ENCODE assay signal across 23 cellular contexts in genomic region chr22:48262596-48263430, GRCh38.
DNase-seq lines count a peak whose midpoint lies in the region; ATAC-seq and TF ChIP-seq lines count a peak whose summit lies in the region.
"Had no signal": no experiment of that assay in that cellular context is flagged by ENCODE, and none has a peak within 500 bp of the region (broad histone marks: within the 10 kb centered on the region; RNA-seq: fewer than 3 reads in every experiment).

No MANE protein-coding gene starts in this region.

- 87 to 100% methylated on average over 4 to 10 of the region's 10 CpGs for WGBS in endodermal cell (ENCODE audit: insufficient coverage in 1 of 2, insufficient read length in 1 of 2), 2 experiments
- no CpG with 5 or more reads among the region's 10 CpGs for WGBS in neuronal stem cell (ENCODE audit: extremely low coverage in 2 of 2, insufficient read length in 2 of 2, insufficient replicate concordance in 1 of 2), 2 donors
- 47% methylated on average over 7 of the region's 10 CpGs for WGBS in mammary epithelial cell (ENCODE audit: low coverage, missing lambda C conversion rate)

- H3K14ac ChIP-seq in neuronal stem cell (ENCODE audit: low read length) = peak overlapping the region; percentile 9

- no peak overlapping the region for H2BK12ac ChIP-seq in neuronal stem cell (ENCODE audit: low read length)

- H3K9me3 ChIP-seq in endodermal cell (ENCODE audit: control insufficient read depth, low read length) (no peaks in the 10 kb centered on the region), neuronal stem cell (replicated peaks in 1 of 2; ENCODE audit: control insufficient read depth in 2 of 2, insufficient read depth in 1 of 2, low read depth in 1 of 2, low read length in 2 of 2) (no peaks in the 10 kb centered on the region), mammary epithelial cell (replicated peaks; ENCODE audit: insufficient read depth, low read length) (peaks cover 72% of the 10 kb centered on the region)
- H3K9me3 ChIP-seq: A549; BLaER1 treated with 17β-estradiol and CSF1 and Interleukin-3, amounts not matched to agents 10 nM and 100 nM had no signal

- dilution Hi-C loops in mammary epithelial cell (cut with HindIII; ENCODE audit: low sequenced_read_pairs) = loop anchor here (5.0 kb wide), 1 partner anchor 84 kb away; no protein-coding TSS in a partner anchor

- intact Hi-C loops in cardiac septum (cut with DNase I) (no loop called here), Right ventricle myocardium superior (cut with DNase I) (no loop called here), mammary epithelial cell (cut with micrococcal nuclease) (no loop called here)

- no peak overlapping the region for H3K4me2 ChIP-seq in neuronal stem cell (ENCODE audit: insufficient read depth, low read length, poor library complexity, severe bottlenecking)
- H3K4me2 ChIP-seq in mammary epithelial cell (ENCODE audit: insufficient read depth, low read depth, low read length) = no peak overlapping the region
- H3K4me2 ChIP-seq: A549; BLaER1 treated with 17β-estradiol and CSF1 and Interleukin-3, amounts not matched to agents 10 nM and 100 nM had no signal

- H2BK15ac ChIP-seq in neuronal stem cell (ENCODE audit: low read length) = no peak overlapping the region

- H3K79me2 ChIP-seq in mammary epithelial cell (ENCODE audit: insufficient read depth, low read length) = no peaks in the 10 kb centered on the region

- H3K27ac Mint-ChIP-seq in endodermal cell = no peak overlapping the region
- H3K27ac Mint-ChIP-seq: CD14-positive monocyte; CD4-positive, alpha-beta T cell; CD8-positive, alpha-beta memory T cell had no signal

- H3K79me1 ChIP-seq in neuronal stem cell (ENCODE audit: low read depth, low read length) = no peaks in the 10 kb centered on the region

- H3K36me3 ChIP-seq in endodermal cell (ENCODE audit: control insufficient read depth, insufficient read depth, low read length) (no peaks in the 10 kb centered on the region), neuronal stem cell (replicated peaks in 1 of 2; ENCODE audit: control insufficient read depth in 2 of 2, insufficient read depth in 2 of 2, low read length in 2 of 2) (no peaks in the 10 kb centered on the region), mammary epithelial cell (ENCODE audit: insufficient read depth, low read length) (no peaks in the 10 kb centered on the region)
- H3K36me3 ChIP-seq: BE2C; BLaER1 treated with 17β-estradiol and CSF1 and Interleukin-3, amounts not matched to agents 10 nM and 100 nM had no signal

- BruUV-seq in mammary epithelial cell (replicated peaks; lab: Mats Ljungman, UMichigan) = no TSS peak

- no peak overlapping the region for H4K8ac ChIP-seq in neuronal stem cell (ENCODE audit: low read depth, low read length)

- no peak overlapping the region for H2BK5ac ChIP-seq in neuronal stem cell (ENCODE audit: low read length)

- H3K36me3 Mint-ChIP-seq in endodermal cell (ENCODE audit: low read depth) = no peaks in the 10 kb centered on the region
- H3K36me3 Mint-ChIP-seq: CD14-positive monocyte; CD8-positive, alpha-beta memory T cell had no signal

- peak overlapping the region; percentile 54 for H2AK5ac ChIP-seq in neuronal stem cell (ENCODE audit: low read depth, low read length)

- H3K9ac ChIP-seq in endodermal cell (ENCODE audit: extremely low read depth, low read length, poor library complexity, severe bottlenecking) (no peak overlapping the region), neuronal stem cell (ENCODE audit: low read depth, low read length, poor library complexity) (no peak overlapping the region), mammary epithelial cell (ENCODE audit: insufficient read depth, low read length) (no peak overlapping the region)
- H3K9ac ChIP-seq: BLaER1 treated with 17β-estradiol and CSF1 and Interleukin-3, amounts not matched to agents 10 nM and 100 nM; GM23248 had no signal

- H3K18ac ChIP-seq in neuronal stem cell (ENCODE audit: low read length) = no peak overlapping the region

- H2BK120ac ChIP-seq in neuronal stem cell (ENCODE audit: low read depth, low read length) = no peak overlapping the region

- H4K91ac ChIP-seq in neuronal stem cell (ENCODE audit: low read depth, low read length, poor library complexity) = no peak overlapping the region

- TF ChIP-seq CTCF in endodermal cell (conservative IDR thresholded peaks at IDR 0.05) (no peak), mammary epithelial cell (conservative IDR thresholded peaks at IDR 0.05 in 1 of 2, IDR thresholded peaks at IDR 0.05 in 1 of 2; ENCODE audit: extremely low read depth in 1 of 2, insufficient read depth in 1 of 2, low read depth in 1 of 2, low read length in 2 of 2) (no peak)

- no peak for ATAC-seq in Right ventricle myocardium superior (ENCODE audit: poor library complexity)
- ATAC-seq: A549, GM12878 had no signal

- no peak overlapping the region for H3K23ac ChIP-seq in neuronal stem cell (ENCODE audit: low read depth, low read length, poor library complexity)

- H3K9me3 Mint-ChIP-seq in endodermal cell = no peaks in the 10 kb centered on the region
- H3K9me3 Mint-ChIP-seq: CD4-positive, alpha-beta T cell had no signal

- no peaks in the 10 kb centered on the region for H3K4me1 Mint-ChIP-seq in endodermal cell

- H3K27me3 ChIP-seq in endodermal cell (ENCODE audit: control insufficient read depth, insufficient read depth, low read length, poor library complexity, severe bottlenecking) = no peaks in the 10 kb centered on the region
- H3K27me3 ChIP-seq in neuronal stem cell (ENCODE audit: control insufficient read depth in 3 of 3, insufficient read depth in 3 of 3, low read depth in 1 of 3, low read length in 3 of 3) = peaks cover 0 to 9% (median 0%) of the 10 kb centered on the region in 3 experiments
- H3K27me3 ChIP-seq in mammary epithelial cell (ENCODE audit: insufficient read depth, low read length) = no peaks in the 10 kb centered on the region
- H3K27me3 ChIP-seq: BE2C; BLaER1 treated with 17β-estradiol and CSF1 and Interleukin-3, amounts not matched to agents 10 nM and 100 nM had no signal

- DNase-seq in cardiac septum (ENCODE audit: low spot score) (peak; percentile 63), Right ventricle myocardium superior (no peak), endodermal cell (peak; percentile 29), neuronal stem cell (ENCODE audit: low spot score) (no peak), NCI-H2171 treated with DMSO at 0.1 percent for 48 hours (lab: John Stamatoyannopoulos, UW) (no peak), mammary epithelial cell (no peak), T1000 (lab: John Stamatoyannopoulos, UW) (no peak)
- DNase-seq: 8988T; ACHN; AML-193; BE2C; CD4-positive, alpha-beta T cell; CD8-positive, alpha-beta memory T cell; DMS 273 treated with DMSO at 0.1 percent for 48 hours; DMS79; EL; GDM1; GM23248; HCEC 1CT had no signal

- no peaks in the 10 kb centered on the region for H4K20me1 ChIP-seq in mammary epithelial cell (ENCODE audit: insufficient read depth, low read length)

- H3K4me1 ChIP-seq in endodermal cell (ENCODE audit: control insufficient read depth, insufficient read depth, low read length) (no peaks in the 10 kb centered on the region), neuronal stem cell (ENCODE audit: control insufficient read depth in 2 of 2, insufficient read depth in 1 of 2, low read depth in 1 of 2, low read length in 2 of 2) (peaks cover 0 to 2% of the 10 kb centered on the region in 2 donors), mammary epithelial cell (ENCODE audit: insufficient read depth, low read length) (no peaks in the 10 kb centered on the region)
- H3K4me1 ChIP-seq: A549, BE2C had no signal

- CTCF ChIA-PET in mammary epithelial cell (lab: Charles Lee; ENCODE audit: low non-redundant PET) = no interaction called here

- H3K27ac ChIP-seq in endodermal cell (ENCODE audit: low read depth, low read length) (no peak overlapping the region), neuronal stem cell (replicated peaks; ENCODE audit: low read length) (no peak overlapping the region), mammary epithelial cell (ENCODE audit: insufficient read depth, low read depth, low read length) (no peak overlapping the region)
- H3K27ac ChIP-seq: A549; BLaER1 treated with 17β-estradiol and CSF1 and Interleukin-3, amounts not matched to agents 10 nM and 100 nM; GM23248 had no signal

- H2AFZ ChIP-seq in neuronal stem cell (ENCODE audit: low read length) = no peak overlapping the region
- H2AFZ ChIP-seq in mammary epithelial cell (ENCODE audit: low read depth, low read length) = no peak overlapping the region
- H2AFZ ChIP-seq: GM23248 had no signal

- H3K27me3 Mint-ChIP-seq in endodermal cell (ENCODE audit: insufficient read depth) = peaks cover 10% of the 10 kb centered on the region

- no peak overlapping the region for H3K4me3 ChIP-seq in endodermal cell (ENCODE audit: low read length)
- H3K4me3 ChIP-seq in neuronal stem cell (ENCODE audit: low read length in 2 of 2) = no peak overlapping the region
- no peak overlapping the region for H3K4me3 ChIP-seq in mammary epithelial cell (replicated peaks in 1 of 3; ENCODE audit: insufficient read depth in 1 of 3, low read depth in 2 of 3, low read length in 3 of 3)
- H3K4me3 ChIP-seq: A549; BLaER1 treated with 17β-estradiol and CSF1 and Interleukin-3, amounts not matched to agents 10 nM and 100 nM; GM12878; GM23248 had no signal

- no peak overlapping the region for H3K4ac ChIP-seq in neuronal stem cell (ENCODE audit: low read length)

- H3K4me3 Mint-ChIP-seq in endodermal cell = no peak overlapping the region
- H3K4me3 Mint-ChIP-seq: CD14-positive monocyte; CD4-positive, alpha-beta T cell; CD8-positive, alpha-beta memory T cell had no signal

- in situ Hi-C loops in mammary epithelial cell (cut with MboI; ENCODE audit: low sequenced_read_pairs in 2 of 2) = no loop called here

Comparison
In these comparisons a context has a peak if more than half of its experiments do, and no peak if none do; other contexts are left out.
1. DNase-seq: peak in cardiac septum (single experiment) and endodermal cell (single experiment); none in Right ventricle myocardium superior (single experiment), neuronal stem cell (single experiment), NCI-H2171 treated with DMSO at 0.1 percent for 48 hours (single experiment), mammary epithelial cell (single experiment) and T1000 (single experiment).